ENCODE assay signal across 8 cellular contexts in genomic region chr9:136665111-136665703, GRCh38. TPM values are rescaled to one million over a fixed set of nuclear protein-coding genes. Genes with fewer than 3 reads are reported as not detected.
DNase-seq lines count a peak whose midpoint lies in the region; ATAC-seq, FAIRE-seq and TF ChIP-seq lines count a peak whose summit lies in the region.

No MANE protein-coding gene starts in this region.

- TF ChIP-seq POLR2A in GM12892 (IDR thresholded peaks at IDR 0.05; ENCODE audit: low read depth, low read length): no peak
- TF ChIP-seq POLR2A in H54 (IDR thresholded peaks at IDR 0.05; ENCODE audit: low read depth, low read length): no peak

- H3K9me3 ChIP-seq in left ventricle myocardium inferior (replicated peaks): no peaks in the 10 kb centered on the region

- FAIRE-seq in GM12892 (lab: Jason Lieb, UNC): no peak
- no peak for FAIRE-seq in H54 (lab: Jason Lieb, UNC)

- POLR2A ChIA-PET in AG04449 (lab: Yijun Ruan, JAX): no interaction called here

- ATAC-seq in HG02981 (IDR thresholded peaks at IDR 0.05; ENCODE audit: unreplicated experiment) (no peak), HG02759 (IDR thresholded peaks at IDR 0.05; ENCODE audit: unreplicated experiment) (no peak)

- CTCF ChIA-PET in AG04449 (lab: Yijun Ruan, JAX): interaction anchor here (0.8 to 2.6 kb wide), 10 partner anchors 9 to 180 kb away, joined by 3 to 11 read pairs (median 4); no protein-coding TSS in a partner anchor

- intact Hi-C loops in left ventricle myocardium inferior (cut with micrococcal nuclease): no loop called here

- H3K36me3 ChIP-seq in left ventricle myocardium inferior: peaks cover 52% of the 10 kb centered on the region

- H3K4me3 ChIP-seq in AG04449 (ENCODE audit: low read depth, low read length) (peak overlapping the region; percentile 49), left ventricle myocardium inferior (peak overlapping the region; percentile 81), skin epidermis (peak overlapping the region; percentile 10 to 41 (median 31))

- H3K4me1 ChIP-seq in left ventricle myocardium inferior: peaks cover 43% of the 10 kb centered on the region

- H3K27ac ChIP-seq in left ventricle myocardium inferior (replicated peaks) (peak overlapping the region; percentile 92), skin epidermis (peak overlapping the region in 19 of 21 experiments; percentile 16 to 93 (median 76))

- DNase-seq in AG04449 (ENCODE audit: low read depth, low spot score) (no peak), GM12892 (ENCODE audit: insufficient read length) (peak; percentile 65), left ventricle myocardium inferior (no peak), H54 (ENCODE audit: insufficient read length, low spot score) (no peak)
- peak; percentile 35 for DNase-seq in activated CD8-positive, alpha-beta memory T cell treated with anti-CD3 and anti-CD28 coated beads, Interleukin-2, amount 50 U/mL, for 4 hours

- H3K27me3 ChIP-seq in left ventricle myocardium inferior (ENCODE audit: low read depth): peaks cover 3% of the 10 kb centered on the region

- TF ChIP-seq CTCF in AG04449 (IDR thresholded peaks at IDR 0.05; ENCODE audit: insufficient read depth, low read length, missing control alignments) (peak; percentile 23), left ventricle myocardium inferior (IDR thresholded peaks at IDR 0.05; ENCODE audit: borderline replicate concordance) (peak; percentile 48)

RNA-seq across cellular contexts. Expression of gene EGFL7, which starts 2.5 kb away (rescaled TPM):
- not detected for polyA plus RNA-seq in GM12892 (2012; ENCODE audit: missing spikeins)
- 81.5 TPM for total RNA-seq in left ventricle myocardium inferior

RNA-seq across cellular contexts. Expression of gene AGPAT2, which starts 22.1 kb away (rescaled TPM):
- polyA plus RNA-seq in GM12892 (2012; ENCODE audit: missing spikeins): 3.5 TPM
- 48.8 TPM for total RNA-seq in left ventricle myocardium inferior

RNA-seq across cellular contexts. Expression of gene DIPK1B, which starts 47.2 kb away (rescaled TPM):
- 0.36 TPM for polyA plus RNA-seq in GM12892 (2012; ENCODE audit: missing spikeins)
- 21.4 TPM for total RNA-seq in left ventricle myocardium inferior

Comparison
In these comparisons a context has a peak if more than half of its experiments do, and no peak if none do; other contexts are left out.
1. DNase-seq: peak in GM12892 (single experiment) and activated CD8-positive, alpha-beta memory T cell treated with anti-CD3 and anti-CD28 coated beads, Interleukin-2, amount 50 U/mL, for 4 hours (single experiment); none in AG04449 (single experiment), left ventricle myocardium inferior (single experiment) and H54 (single experiment).
2. H3K4me3 ChIP-seq: peak in every context shown above with its lines; median percentile 81 in left ventricle myocardium inferior; 49 in AG04449; 31 in skin epidermis.